In the genomic region with DNA sequence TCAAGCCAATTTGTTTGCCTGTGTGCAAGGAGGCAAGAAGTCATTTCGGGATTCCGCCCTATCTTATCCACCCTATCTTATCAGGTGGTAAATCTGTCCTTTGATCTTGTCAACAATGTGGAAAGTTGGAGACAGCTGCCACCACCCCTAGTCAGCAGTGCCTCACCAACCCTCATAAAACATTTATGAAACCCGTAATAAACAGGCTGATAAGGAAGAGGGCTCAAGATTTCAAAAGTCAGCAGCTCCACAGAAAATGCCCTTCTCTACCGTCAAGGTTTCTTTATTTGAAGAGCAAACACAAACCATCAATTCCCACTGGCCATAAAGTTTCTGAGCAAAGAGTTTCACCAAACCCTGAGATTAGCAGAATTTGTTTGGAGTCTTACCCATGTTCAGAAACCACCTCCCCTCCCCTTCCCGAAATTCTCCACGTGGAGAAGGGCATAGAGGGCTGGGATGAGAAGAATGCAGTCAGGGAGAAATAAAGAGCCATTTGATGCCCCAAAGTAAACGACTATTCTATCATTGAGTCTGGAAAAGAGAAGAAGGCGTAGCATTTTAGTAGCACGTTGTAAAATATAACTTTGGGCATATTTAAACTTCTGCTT, we compare ENCODE assay signal across 1 cellular context.
TF ChIP-seq lines count a peak whose summit lies in the region.

No MANE protein-coding gene starts in this region.

TF ChIP-seq in HEK293, 187 proteins besides CTCF, POLR2A, EP300 and RAD21 (continued from another document and continues in another):
- TF ChIP-seq, protein P1, sequence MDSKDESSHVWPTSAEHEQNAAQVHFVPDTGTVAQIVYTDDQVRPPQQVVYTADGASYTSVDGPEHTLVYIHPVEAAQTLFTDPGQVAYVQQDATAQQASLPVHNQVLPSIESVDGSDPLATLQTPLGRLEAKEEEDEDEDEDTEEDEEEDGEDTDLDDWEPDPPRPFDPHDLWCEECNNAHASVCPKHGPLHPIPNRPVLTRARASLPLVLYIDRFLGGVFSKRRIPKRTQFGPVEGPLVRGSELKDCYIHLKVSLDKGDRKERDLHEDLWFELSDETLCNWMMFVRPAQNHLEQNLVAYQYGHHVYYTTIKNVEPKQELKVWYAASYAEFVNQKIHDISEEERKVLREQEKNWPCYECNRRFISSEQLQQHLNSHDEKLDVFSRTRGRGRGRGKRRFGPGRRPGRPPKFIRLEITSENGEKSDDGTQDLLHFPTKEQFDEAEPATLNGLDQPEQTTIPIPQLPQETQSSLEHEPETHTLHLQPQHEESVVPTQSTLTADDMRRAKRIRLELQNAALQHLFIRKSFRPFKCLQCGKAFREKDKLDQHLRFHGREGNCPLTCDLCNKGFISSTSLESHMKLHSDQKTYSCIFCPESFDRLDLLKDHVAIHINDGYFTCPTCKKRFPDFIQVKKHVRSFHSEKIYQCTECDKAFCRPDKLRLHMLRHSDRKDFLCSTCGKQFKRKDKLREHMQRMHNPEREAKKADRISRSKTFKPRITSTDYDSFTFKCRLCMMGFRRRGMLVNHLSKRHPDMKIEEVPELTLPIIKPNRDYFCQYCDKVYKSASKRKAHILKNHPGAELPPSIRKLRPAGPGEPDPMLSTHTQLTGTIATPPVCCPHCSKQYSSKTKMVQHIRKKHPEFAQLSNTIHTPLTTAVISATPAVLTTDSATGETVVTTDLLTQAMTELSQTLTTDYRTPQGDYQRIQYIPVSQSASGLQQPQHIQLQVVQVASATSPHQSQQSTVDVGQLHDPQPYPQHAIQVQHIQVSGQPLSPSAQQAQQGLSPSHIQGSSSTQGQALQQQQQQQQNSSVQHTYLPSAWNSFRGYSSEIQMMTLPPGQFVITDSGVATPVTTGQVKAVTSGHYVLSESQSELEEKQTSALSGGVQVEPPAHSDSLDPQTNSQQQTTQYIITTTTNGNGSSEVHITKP (tag by site-specific recombination; IDR thresholded peaks at IDR 0.05): 0 out of 2 replicates have a peak, but pooled peaks have one; percentile 11
- TF ChIP-seq, protein P2, sequence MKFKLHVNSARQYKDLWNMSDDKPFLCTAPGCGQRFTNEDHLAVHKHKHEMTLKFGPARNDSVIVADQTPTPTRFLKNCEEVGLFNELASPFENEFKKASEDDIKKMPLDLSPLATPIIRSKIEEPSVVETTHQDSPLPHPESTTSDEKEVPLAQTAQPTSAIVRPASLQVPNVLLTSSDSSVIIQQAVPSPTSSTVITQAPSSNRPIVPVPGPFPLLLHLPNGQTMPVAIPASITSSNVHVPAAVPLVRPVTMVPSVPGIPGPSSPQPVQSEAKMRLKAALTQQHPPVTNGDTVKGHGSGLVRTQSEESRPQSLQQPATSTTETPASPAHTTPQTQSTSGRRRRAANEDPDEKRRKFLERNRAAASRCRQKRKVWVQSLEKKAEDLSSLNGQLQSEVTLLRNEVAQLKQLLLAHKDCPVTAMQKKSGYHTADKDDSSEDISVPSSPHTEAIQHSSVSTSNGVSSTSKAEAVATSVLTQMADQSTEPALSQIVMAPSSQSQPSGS (tag by site-specific recombination; IDR thresholded peaks at IDR 0.05; ENCODE audit: low read depth): 0 out of 2 replicates have a peak, but pooled peaks have one; percentile 6
- no peak for TF ChIP-seq MYNN (tag by site-specific recombination; IDR thresholded peaks at IDR 0.05; ENCODE audit: borderline replicate concordance)
- TF ChIP-seq ZNF324 (tag by site-specific recombination; IDR thresholded peaks at IDR 0.05): no peak
- 0 out of 2 replicates have a peak, but pooled peaks have one; percentile 39 for TF ChIP-seq ZNF610 (tag by site-specific recombination; IDR thresholded peaks at IDR 0.05; ENCODE audit: borderline replicate concordance)
- TF ChIP-seq ZNF558 (tag by site-specific recombination; IDR thresholded peaks at IDR 0.05): no peak
- TF ChIP-seq, protein P3, sequence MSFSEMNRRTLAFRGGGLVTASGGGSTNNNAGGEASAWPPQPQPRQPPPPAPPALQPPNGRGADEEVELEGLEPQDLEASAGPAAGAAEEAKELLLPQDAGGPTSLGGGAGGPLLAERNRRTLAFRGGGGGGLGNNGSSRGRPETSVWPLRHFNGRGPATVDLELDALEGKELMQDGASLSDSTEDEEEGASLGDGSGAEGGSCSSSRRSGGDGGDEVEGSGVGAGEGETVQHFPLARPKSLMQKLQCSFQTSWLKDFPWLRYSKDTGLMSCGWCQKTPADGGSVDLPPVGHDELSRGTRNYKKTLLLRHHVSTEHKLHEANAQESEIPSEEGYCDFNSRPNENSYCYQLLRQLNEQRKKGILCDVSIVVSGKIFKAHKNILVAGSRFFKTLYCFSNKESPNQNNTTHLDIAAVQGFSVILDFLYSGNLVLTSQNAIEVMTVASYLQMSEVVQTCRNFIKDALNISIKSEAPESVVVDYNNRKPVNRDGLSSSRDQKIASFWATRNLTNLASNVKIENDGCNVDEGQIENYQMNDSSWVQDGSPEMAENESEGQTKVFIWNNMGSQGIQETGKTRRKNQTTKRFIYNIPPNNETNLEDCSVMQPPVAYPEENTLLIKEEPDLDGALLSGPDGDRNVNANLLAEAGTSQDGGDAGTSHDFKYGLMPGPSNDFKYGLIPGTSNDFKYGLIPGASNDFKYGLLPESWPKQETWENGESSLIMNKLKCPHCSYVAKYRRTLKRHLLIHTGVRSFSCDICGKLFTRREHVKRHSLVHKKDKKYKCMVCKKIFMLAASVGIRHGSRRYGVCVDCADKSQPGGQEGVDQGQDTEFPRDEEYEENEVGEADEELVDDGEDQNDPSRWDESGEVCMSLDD (tag by site-specific recombination; IDR thresholded peaks at IDR 0.05): no peak
- TF ChIP-seq ZXDB (tag by site-specific recombination; IDR thresholded peaks at IDR 0.05): peak; percentile 93
- no peak for TF ChIP-seq ZNF24 (tag by site-specific recombination; IDR thresholded peaks at IDR 0.05)
- TF ChIP-seq, protein P4, sequence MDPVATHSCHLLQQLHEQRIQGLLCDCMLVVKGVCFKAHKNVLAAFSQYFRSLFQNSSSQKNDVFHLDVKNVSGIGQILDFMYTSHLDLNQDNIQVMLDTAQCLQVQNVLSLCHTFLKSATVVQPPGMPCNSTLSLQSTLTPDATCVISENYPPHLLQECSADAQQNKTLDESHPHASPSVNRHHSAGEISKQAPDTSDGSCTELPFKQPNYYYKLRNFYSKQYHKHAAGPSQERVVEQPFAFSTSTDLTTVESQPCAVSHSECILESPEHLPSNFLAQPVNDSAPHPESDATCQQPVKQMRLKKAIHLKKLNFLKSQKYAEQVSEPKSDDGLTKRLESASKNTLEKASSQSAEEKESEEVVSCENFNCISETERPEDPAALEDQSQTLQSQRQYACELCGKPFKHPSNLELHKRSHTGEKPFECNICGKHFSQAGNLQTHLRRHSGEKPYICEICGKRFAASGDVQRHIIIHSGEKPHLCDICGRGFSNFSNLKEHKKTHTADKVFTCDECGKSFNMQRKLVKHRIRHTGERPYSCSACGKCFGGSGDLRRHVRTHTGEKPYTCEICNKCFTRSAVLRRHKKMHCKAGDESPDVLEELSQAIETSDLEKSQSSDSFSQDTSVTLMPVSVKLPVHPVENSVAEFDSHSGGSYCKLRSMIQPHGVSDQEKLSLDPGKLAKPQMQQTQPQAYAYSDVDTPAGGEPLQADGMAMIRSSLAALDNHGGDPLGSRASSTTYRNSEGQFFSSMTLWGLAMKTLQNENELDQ (tag by site-specific recombination; IDR thresholded peaks at IDR 0.05; ENCODE audit: low read depth): no peak
- TF ChIP-seq, protein P5, sequence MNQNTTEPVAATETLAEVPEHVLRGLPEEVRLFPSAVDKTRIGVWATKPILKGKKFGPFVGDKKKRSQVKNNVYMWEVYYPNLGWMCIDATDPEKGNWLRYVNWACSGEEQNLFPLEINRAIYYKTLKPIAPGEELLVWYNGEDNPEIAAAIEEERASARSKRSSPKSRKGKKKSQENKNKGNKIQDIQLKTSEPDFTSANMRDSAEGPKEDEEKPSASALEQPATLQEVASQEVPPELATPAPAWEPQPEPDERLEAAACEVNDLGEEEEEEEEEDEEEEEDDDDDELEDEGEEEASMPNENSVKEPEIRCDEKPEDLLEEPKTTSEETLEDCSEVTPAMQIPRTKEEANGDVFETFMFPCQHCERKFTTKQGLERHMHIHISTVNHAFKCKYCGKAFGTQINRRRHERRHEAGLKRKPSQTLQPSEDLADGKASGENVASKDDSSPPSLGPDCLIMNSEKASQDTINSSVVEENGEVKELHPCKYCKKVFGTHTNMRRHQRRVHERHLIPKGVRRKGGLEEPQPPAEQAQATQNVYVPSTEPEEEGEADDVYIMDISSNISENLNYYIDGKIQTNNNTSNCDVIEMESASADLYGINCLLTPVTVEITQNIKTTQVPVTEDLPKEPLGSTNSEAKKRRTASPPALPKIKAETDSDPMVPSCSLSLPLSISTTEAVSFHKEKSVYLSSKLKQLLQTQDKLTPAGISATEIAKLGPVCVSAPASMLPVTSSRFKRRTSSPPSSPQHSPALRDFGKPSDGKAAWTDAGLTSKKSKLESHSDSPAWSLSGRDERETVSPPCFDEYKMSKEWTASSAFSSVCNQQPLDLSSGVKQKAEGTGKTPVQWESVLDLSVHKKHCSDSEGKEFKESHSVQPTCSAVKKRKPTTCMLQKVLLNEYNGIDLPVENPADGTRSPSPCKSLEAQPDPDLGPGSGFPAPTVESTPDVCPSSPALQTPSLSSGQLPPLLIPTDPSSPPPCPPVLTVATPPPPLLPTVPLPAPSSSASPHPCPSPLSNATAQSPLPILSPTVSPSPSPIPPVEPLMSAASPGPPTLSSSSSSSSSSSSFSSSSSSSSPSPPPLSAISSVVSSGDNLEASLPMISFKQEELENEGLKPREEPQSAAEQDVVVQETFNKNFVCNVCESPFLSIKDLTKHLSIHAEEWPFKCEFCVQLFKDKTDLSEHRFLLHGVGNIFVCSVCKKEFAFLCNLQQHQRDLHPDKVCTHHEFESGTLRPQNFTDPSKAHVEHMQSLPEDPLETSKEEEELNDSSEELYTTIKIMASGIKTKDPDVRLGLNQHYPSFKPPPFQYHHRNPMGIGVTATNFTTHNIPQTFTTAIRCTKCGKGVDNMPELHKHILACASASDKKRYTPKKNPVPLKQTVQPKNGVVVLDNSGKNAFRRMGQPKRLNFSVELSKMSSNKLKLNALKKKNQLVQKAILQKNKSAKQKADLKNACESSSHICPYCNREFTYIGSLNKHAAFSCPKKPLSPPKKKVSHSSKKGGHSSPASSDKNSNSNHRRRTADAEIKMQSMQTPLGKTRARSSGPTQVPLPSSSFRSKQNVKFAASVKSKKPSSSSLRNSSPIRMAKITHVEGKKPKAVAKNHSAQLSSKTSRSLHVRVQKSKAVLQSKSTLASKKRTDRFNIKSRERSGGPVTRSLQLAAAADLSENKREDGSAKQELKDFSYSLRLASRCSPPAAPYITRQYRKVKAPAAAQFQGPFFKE (tag by site-specific recombination; IDR thresholded peaks at IDR 0.05; ENCODE audit: borderline replicate concordance): no peak
- TF ChIP-seq ZNF157 (tag by site-specific recombination; IDR thresholded peaks at IDR 0.05): no peak
- TF ChIP-seq KLF7 (tag by site-specific recombination; IDR thresholded peaks at IDR 0.05; ENCODE audit: borderline replicate concordance): peak; percentile 76; the same call in 1 of the 2 replicates
- peak; percentile 75 for TF ChIP-seq ZBTB8A (tag by site-specific recombination; IDR thresholded peaks at IDR 0.05)
- TF ChIP-seq ZNF292 (tag by site-specific recombination; IDR thresholded peaks at IDR 0.05; ENCODE audit: borderline replicate concordance, low read depth): no peak
- no peak for TF ChIP-seq ZNF2 (tag by site-specific recombination; IDR thresholded peaks at IDR 0.05)
- TF ChIP-seq, protein P6, sequence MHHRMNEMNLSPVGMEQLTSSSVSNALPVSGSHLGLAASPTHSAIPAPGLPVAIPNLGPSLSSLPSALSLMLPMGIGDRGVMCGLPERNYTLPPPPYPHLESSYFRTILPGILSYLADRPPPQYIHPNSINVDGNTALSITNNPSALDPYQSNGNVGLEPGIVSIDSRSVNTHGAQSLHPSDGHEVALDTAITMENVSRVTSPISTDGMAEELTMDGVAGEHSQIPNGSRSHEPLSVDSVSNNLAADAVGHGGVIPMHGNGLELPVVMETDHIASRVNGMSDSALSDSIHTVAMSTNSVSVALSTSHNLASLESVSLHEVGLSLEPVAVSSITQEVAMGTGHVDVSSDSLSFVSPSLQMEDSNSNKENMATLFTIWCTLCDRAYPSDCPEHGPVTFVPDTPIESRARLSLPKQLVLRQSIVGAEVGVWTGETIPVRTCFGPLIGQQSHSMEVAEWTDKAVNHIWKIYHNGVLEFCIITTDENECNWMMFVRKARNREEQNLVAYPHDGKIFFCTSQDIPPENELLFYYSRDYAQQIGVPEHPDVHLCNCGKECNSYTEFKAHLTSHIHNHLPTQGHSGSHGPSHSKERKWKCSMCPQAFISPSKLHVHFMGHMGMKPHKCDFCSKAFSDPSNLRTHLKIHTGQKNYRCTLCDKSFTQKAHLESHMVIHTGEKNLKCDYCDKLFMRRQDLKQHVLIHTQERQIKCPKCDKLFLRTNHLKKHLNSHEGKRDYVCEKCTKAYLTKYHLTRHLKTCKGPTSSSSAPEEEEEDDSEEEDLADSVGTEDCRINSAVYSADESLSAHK (tag by site-specific recombination; IDR thresholded peaks at IDR 0.05): peak; percentile 77
- TF ChIP-seq ZSCAN30 (tag by site-specific recombination; IDR thresholded peaks at IDR 0.05): peak; percentile 56; the same call in 1 of the 2 replicates
- no peak for TF ChIP-seq ZNF433 (tag by site-specific recombination; IDR thresholded peaks at IDR 0.05; ENCODE audit: low read depth)
- TF ChIP-seq ZNF112 (tag by site-specific recombination; IDR thresholded peaks at IDR 0.05): no peak
- no peak for TF ChIP-seq ZNF510 (tag by site-specific recombination; IDR thresholded peaks at IDR 0.05; ENCODE audit: insufficient replicate concordance)
- no peak for TF ChIP-seq ZNF654 (tag by site-specific recombination; IDR thresholded peaks at IDR 0.05; ENCODE audit: low read depth)
- peak; percentile 38; the same call in 1 of the 2 replicates for TF ChIP-seq TRIM28 (IDR thresholded peaks at IDR 0.05; ENCODE audit: borderline replicate concordance, low read length)
- TF ChIP-seq, protein P7, sequence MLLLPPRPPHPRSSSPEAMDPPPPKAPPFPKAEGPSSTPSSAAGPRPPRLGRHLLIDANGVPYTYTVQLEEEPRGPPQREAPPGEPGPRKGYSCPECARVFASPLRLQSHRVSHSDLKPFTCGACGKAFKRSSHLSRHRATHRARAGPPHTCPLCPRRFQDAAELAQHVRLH (tag by site-specific recombination; IDR thresholded peaks at IDR 0.05): peak; percentile 93
- TF ChIP-seq, protein P8, sequence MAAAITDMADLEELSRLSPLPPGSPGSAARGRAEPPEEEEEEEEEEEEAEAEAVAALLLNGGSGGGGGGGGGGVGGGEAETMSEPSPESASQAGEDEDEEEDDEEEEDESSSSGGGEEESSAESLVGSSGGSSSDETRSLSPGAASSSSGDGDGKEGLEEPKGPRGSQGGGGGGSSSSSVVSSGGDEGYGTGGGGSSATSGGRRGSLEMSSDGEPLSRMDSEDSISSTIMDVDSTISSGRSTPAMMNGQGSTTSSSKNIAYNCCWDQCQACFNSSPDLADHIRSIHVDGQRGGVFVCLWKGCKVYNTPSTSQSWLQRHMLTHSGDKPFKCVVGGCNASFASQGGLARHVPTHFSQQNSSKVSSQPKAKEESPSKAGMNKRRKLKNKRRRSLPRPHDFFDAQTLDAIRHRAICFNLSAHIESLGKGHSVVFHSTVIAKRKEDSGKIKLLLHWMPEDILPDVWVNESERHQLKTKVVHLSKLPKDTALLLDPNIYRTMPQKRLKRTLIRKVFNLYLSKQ (tag by site-specific recombination; IDR thresholded peaks at IDR 0.05; ENCODE audit: borderline replicate concordance): no peak
- no peak for TF ChIP-seq ZNF221 (tag by site-specific recombination; IDR thresholded peaks at IDR 0.05; ENCODE audit: borderline replicate concordance)
- no peak for TF ChIP-seq ZFP37 (tag by site-specific recombination; IDR thresholded peaks at IDR 0.05)
- peak; percentile 68 for TF ChIP-seq OSR2 (tag by site-specific recombination; IDR thresholded peaks at IDR 0.05)
- TF ChIP-seq ZSCAN23 (tag by site-specific recombination; IDR thresholded peaks at IDR 0.05): no peak
